In the genomic region with DNA sequence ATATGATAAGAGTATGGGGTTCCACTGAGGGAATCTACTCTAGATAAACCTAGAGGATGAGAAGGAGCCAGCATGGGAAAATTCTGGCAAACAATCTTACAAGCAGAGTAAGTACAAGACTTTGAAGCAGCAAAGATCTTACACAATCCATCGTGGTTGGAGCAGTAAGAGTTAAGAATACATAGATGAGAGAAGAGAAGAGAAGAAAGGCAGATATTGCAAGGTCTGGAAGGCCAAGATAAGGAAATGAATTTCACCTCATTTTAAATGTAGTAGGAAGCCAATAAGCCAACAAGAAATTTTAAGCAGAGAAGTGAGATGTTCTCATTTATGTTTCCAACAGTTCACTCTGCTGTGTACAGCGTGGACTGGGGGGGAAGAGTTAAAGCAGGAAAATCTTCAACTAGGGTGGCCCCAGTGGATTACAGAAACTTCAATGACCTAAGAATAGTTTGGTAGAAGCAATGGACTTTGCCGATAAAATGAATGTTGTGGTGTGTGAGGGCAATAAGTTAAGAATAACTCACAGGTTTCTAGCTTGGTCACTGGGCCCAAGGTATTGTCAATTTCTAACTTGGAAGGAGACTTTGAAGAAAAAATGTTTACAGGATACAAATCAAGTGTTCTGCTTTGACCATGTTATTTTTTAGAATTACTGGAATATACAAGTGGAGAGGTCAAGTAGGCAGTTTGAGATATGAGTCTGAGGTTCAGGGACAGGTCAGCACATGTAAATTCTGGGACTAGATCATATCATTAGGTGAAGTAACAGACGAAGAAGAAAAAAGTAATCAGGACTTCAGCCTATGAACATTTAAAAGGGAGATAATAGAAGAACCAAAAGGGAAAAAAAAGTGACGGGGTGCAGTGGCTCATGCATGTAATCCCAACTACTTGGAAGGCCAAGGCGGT, we compare ENCODE assay signal across 1 cellular context.
TF ChIP-seq lines count a peak whose summit lies in the region.

No MANE protein-coding gene starts in this region.

TF ChIP-seq in K562, 482 proteins besides CTCF, POLR2A, EP300 and RAD21 (continued from another document):
- TF ChIP-seq, protein P1, sequence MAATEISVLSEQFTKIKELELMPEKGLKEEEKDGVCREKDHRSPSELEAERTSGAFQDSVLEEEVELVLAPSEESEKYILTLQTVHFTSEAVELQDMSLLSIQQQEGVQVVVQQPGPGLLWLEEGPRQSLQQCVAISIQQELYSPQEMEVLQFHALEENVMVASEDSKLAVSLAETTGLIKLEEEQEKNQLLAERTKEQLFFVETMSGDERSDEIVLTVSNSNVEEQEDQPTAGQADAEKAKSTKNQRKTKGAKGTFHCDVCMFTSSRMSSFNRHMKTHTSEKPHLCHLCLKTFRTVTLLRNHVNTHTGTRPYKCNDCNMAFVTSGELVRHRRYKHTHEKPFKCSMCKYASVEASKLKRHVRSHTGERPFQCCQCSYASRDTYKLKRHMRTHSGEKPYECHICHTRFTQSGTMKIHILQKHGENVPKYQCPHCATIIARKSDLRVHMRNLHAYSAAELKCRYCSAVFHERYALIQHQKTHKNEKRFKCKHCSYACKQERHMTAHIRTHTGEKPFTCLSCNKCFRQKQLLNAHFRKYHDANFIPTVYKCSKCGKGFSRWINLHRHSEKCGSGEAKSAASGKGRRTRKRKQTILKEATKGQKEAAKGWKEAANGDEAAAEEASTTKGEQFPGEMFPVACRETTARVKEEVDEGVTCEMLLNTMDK (IDR thresholded peaks at IDR 0.05; ENCODE audit: borderline replicate concordance, insufficient read depth, low read depth, low read length, poor library complexity, severe bottlenecking) = no peak
- no peak for TF ChIP-seq NFYB (IDR thresholded peaks at IDR 0.05; ENCODE audit: extremely low read depth, insufficient read length)
- no peak for TF ChIP-seq MAFK (IDR thresholded peaks at IDR 0.05; ENCODE audit: low read length)
- TF ChIP-seq TFAM (CRISPR knock-in tag; conservative IDR thresholded peaks at IDR 0.05) = no peak
- TF ChIP-seq ZNF444 (CRISPR knock-in tag; IDR thresholded peaks at IDR 0.05) = no peak
- no peak for TF ChIP-seq ZBTB34 (CRISPR knock-in tag; IDR thresholded peaks at IDR 0.05)
- TF ChIP-seq ZNF436 (CRISPR knock-in tag; IDR thresholded peaks at IDR 0.05) = no peak
- no peak for TF ChIP-seq GABPA (tag; conservative IDR thresholded peaks at IDR 0.05; ENCODE audit: low read depth)
- TF ChIP-seq HMGXB4 (CRISPR knock-in tag; IDR thresholded peaks at IDR 0.05) = no peak
- TF ChIP-seq NCOA2 (IDR thresholded peaks at IDR 0.05; ENCODE audit: partially characterized antibody in 2 of 2) = no peak
- no peak for TF ChIP-seq E2F4 (CRISPR knock-in tag; IDR thresholded peaks at IDR 0.05; ENCODE audit: low read depth)
- no peak; the same call in 1 of the 2 replicates for TF ChIP-seq BCOR (IDR thresholded peaks at IDR 0.05)
- no peak for TF ChIP-seq TRIM28 (IDR thresholded peaks at IDR 0.05)
- TF ChIP-seq ELF2 (CRISPR knock-in tag; IDR thresholded peaks at IDR 0.05) = 0 out of 2 replicates have a peak, but pooled peaks have one; percentile 46
- no peak for TF ChIP-seq SRSF1 (IDR thresholded peaks at IDR 0.05; ENCODE audit: low read depth, low read length)
- no peak for TF ChIP-seq HINFP (tag; conservative IDR thresholded peaks at IDR 0.05; ENCODE audit: low read depth)
- peak; percentile 29; the same call in 1 of the 2 replicates for TF ChIP-seq ZNF589 (CRISPR knock-in tag; IDR thresholded peaks at IDR 0.05; ENCODE audit: low read depth)
- TF ChIP-seq CBFB (CRISPR knock-in tag; IDR thresholded peaks at IDR 0.05) = no peak
- TF ChIP-seq TARDBP (IDR thresholded peaks at IDR 0.05) = no peak; the same call in 1 of the 2 replicates
- no peak for TF ChIP-seq ZFP1 (CRISPR knock-in tag; IDR thresholded peaks at IDR 0.05)
- TF ChIP-seq FOXA1 (IDR thresholded peaks at IDR 0.05; ENCODE audit: borderline replicate concordance) = no peak
- TF ChIP-seq CEBPG (CRISPR knock-in tag; IDR thresholded peaks at IDR 0.05) = peak; percentile 76; the same call in 1 of the 2 replicates
- TF ChIP-seq CEBPG (tag; conservative IDR thresholded peaks at IDR 0.05 in 1 of 2, IDR thresholded peaks at IDR 0.05 in 1 of 2) = peak; percentile 64 to 81
